1 cellular context compared by ENCODE assay signal in genomic region chr12:109573029-109573913, GRCh38.
TF ChIP-seq lines count a peak whose summit lies in the region.

Gene MMAB (minus strand): TSS chr12:109573504. CDS start chr12:109573480, 24 bp downstream.
Gene MVK (plus strand): TSS chr12:109573794. CDS start chr12:109574823, 1,029 bp downstream.

TF ChIP-seq in GM12878, 131 proteins besides CTCF, POLR2A, EP300 and RAD21 (continued from another document and continues in another):
- TF ChIP-seq E2F4 (IDR thresholded peaks at IDR 0.05; ENCODE audit: low read depth, low read length) (peak; percentile 80), CHD1 (IDR thresholded peaks at IDR 0.05; ENCODE audit: low read depth, low read length) (no peak), POLR2AphosphoS2 (IDR thresholded peaks at IDR 0.05; ENCODE audit: low read depth, low read length) (peak; percentile 52), SP1 (IDR thresholded peaks at IDR 0.05; ENCODE audit: low read depth, low read length) (peak; percentile 95), CBX3 (IDR thresholded peaks at IDR 0.05; ENCODE audit: borderline replicate concordance, low read depth) (no peak), RFX5 (IDR thresholded peaks at IDR 0.05; ENCODE audit: low read depth, low read length) (peak; percentile 52), TCF7 (IDR thresholded peaks at IDR 0.05; ENCODE audit: borderline replicate concordance) (no peak), GABPA (IDR thresholded peaks at IDR 0.05; ENCODE audit: low read depth) (no peak), YBX1 (IDR thresholded peaks at IDR 0.05) (no peak), EZH2 (IDR thresholded peaks at IDR 0.05; ENCODE audit: borderline replicate concordance, control insufficient read depth, low read depth, low read length) (no peak), BRCA1 (IDR thresholded peaks at IDR 0.05; ENCODE audit: low read depth, low read length) (no peak), FOXM1 (IDR thresholded peaks at IDR 0.05; ENCODE audit: low read depth, low read length) (no peak), SMC3 (IDR thresholded peaks at IDR 0.05; ENCODE audit: borderline replicate concordance, low read length) (no peak), RAD51 (IDR thresholded peaks at IDR 0.05) (peak; percentile 88), HDAC6 (IDR thresholded peaks at IDR 0.05; ENCODE audit: unreplicated experiment) (no peak), IKZF1 (conservative IDR thresholded peaks at IDR 0.05) (peak; percentile 84), EED (IDR thresholded peaks at IDR 0.05; ENCODE audit: low read depth) (no peak), NR2C1 (IDR thresholded peaks at IDR 0.05) (peak; percentile 67), SUZ12 (IDR thresholded peaks at IDR 0.05; ENCODE audit: unreplicated experiment) (no peak), MYC (IDR thresholded peaks at IDR 0.05; ENCODE audit: insufficient read depth, insufficient read length, insufficient replicate concordance, low read length, severe bottlenecking) (no peak), BMI1 (IDR thresholded peaks at IDR 0.05; ENCODE audit: borderline replicate concordance) (peak; percentile 98), SMAD5 (IDR thresholded peaks at IDR 0.05; ENCODE audit: low read depth) (peak; percentile 37; the same call in 1 of the 2 replicates), ZNF217 (IDR thresholded peaks at IDR 0.05) (peak; percentile 66; the same call in 1 of the 2 replicates), CBFB (IDR thresholded peaks at IDR 0.05; ENCODE audit: low read depth) (peak; percentile 63), NFXL1 (IDR thresholded peaks at IDR 0.05; ENCODE audit: borderline replicate concordance) (no peak), HDGF (IDR thresholded peaks at IDR 0.05) (no peak; the same call in none of the 2 replicates), PML (IDR thresholded peaks at IDR 0.05; ENCODE audit: low read length) (no peak), MXI1 (IDR thresholded peaks at IDR 0.05; ENCODE audit: low read depth, low read length) (peak; percentile 94), ESRRA (IDR thresholded peaks at IDR 0.05; ENCODE audit: low read length) (peak; percentile 81; the same call in 1 of the 2 replicates), ZBTB11 (CRISPR knock-in tag; IDR thresholded peaks at IDR 0.05) (no peak), ASH2L (IDR thresholded peaks at IDR 0.05; ENCODE audit: borderline replicate concordance, low read depth) (no peak), SIX5 (IDR thresholded peaks at IDR 0.05; ENCODE audit: low read depth, low read length, severe bottlenecking) (no peak), CREM (IDR thresholded peaks at IDR 0.05; ENCODE audit: low read depth) (peak; percentile 100), LARP7 (IDR thresholded peaks at IDR 0.05) (peak; percentile 98), JUND (IDR thresholded peaks at IDR 0.05; ENCODE audit: low read depth, low read length) (peak; percentile 10; the same call in 1 of the 2 replicates), HDAC2 (IDR thresholded peaks at IDR 0.05) (no peak), KAT2A (conservative IDR thresholded peaks at IDR 0.05; ENCODE audit: control insufficient read depth, low read depth, low read length) (no peak), BHLHE40 (IDR thresholded peaks at IDR 0.05; ENCODE audit: borderline replicate concordance in 1 of 2, low read depth in 2 of 2, low read length in 1 of 2) (peak; percentile 79 to 84; a peak in 3 of 4 replicates), TCF12 (IDR thresholded peaks at IDR 0.05; ENCODE audit: low read depth, low read length) (peak; percentile 55; the same call in 1 of the 2 replicates), CHD4 (IDR thresholded peaks at IDR 0.05) (no peak), RELA (IDR thresholded peaks at IDR 0.05; ENCODE audit: borderline replicate concordance, partially characterized antibody) (peak; percentile 78), JUNB (IDR thresholded peaks at IDR 0.05) (no peak), NKRF (conservative IDR thresholded peaks at IDR 0.05) (peak; percentile 96), YY1 (IDR thresholded peaks at IDR 0.05; ENCODE audit: low read depth, low read length) (peak; percentile 76), IRF4 (IDR thresholded peaks at IDR 0.05; ENCODE audit: low read depth, low read length) (no peak), ZNF622 (IDR thresholded peaks at IDR 0.05) (no peak), BACH1 (IDR thresholded peaks at IDR 0.05; ENCODE audit: borderline replicate concordance) (peak; percentile 72; the same call in 1 of the 2 replicates), RB1 (IDR thresholded peaks at IDR 0.05; ENCODE audit: borderline replicate concordance) (peak; percentile 94; the same call in 1 of the 2 replicates), STAT1 (conservative IDR thresholded peaks at IDR 0.05) (peak; percentile 76; the same call in 1 of the 2 replicates)
- TF ChIP-seq, protein P1, sequence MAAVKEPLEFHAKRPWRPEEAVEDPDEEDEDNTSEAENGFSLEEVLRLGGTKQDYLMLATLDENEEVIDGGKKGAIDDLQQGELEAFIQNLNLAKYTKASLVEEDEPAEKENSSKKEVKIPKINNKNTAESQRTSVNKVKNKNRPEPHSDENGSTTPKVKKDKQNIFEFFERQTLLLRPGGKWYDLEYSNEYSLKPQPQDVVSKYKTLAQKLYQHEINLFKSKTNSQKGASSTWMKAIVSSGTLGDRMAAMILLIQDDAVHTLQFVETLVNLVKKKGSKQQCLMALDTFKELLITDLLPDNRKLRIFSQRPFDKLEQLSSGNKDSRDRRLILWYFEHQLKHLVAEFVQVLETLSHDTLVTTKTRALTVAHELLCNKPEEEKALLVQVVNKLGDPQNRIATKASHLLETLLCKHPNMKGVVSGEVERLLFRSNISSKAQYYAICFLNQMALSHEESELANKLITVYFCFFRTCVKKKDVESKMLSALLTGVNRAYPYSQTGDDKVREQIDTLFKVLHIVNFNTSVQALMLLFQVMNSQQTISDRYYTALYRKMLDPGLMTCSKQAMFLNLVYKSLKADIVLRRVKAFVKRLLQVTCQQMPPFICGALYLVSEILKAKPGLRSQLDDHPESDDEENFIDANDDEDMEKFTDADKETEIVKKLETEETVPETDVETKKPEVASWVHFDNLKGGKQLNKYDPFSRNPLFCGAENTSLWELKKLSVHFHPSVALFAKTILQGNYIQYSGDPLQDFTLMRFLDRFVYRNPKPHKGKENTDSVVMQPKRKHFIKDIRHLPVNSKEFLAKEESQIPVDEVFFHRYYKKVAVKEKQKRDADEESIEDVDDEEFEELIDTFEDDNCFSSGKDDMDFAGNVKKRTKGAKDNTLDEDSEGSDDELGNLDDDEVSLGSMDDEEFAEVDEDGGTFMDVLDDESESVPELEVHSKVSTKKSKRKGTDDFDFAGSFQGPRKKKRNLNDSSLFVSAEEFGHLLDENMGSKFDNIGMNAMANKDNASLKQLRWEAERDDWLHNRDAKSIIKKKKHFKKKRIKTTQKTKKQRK (IDR thresholded peaks at IDR 0.05; ENCODE audit: low read depth, low read length): peak; percentile 82
- TF ChIP-seq, protein P2, sequence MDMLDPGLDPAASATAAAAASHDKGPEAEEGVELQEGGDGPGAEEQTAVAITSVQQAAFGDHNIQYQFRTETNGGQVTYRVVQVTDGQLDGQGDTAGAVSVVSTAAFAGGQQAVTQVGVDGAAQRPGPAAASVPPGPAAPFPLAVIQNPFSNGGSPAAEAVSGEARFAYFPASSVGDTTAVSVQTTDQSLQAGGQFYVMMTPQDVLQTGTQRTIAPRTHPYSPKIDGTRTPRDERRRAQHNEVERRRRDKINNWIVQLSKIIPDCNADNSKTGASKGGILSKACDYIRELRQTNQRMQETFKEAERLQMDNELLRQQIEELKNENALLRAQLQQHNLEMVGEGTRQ (IDR thresholded peaks at IDR 0.05; ENCODE audit: borderline replicate concordance, low read depth, low read length): peak; percentile 85
- TF ChIP-seq, protein P3, sequence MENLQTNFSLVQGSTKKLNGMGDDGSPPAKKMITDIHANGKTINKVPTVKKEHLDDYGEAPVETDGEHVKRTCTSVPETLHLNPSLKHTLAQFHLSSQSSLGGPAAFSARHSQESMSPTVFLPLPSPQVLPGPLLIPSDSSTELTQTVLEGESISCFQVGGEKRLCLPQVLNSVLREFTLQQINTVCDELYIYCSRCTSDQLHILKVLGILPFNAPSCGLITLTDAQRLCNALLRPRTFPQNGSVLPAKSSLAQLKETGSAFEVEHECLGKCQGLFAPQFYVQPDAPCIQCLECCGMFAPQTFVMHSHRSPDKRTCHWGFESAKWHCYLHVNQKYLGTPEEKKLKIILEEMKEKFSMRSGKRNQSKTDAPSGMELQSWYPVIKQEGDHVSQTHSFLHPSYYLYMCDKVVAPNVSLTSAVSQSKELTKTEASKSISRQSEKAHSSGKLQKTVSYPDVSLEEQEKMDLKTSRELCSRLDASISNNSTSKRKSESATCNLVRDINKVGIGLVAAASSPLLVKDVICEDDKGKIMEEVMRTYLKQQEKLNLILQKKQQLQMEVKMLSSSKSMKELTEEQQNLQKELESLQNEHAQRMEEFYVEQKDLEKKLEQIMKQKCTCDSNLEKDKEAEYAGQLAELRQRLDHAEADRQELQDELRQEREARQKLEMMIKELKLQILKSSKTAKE (IDR thresholded peaks at IDR 0.05; ENCODE audit: low read depth, poor library complexity, severe bottlenecking): no peak
- TF ChIP-seq, protein P4, sequence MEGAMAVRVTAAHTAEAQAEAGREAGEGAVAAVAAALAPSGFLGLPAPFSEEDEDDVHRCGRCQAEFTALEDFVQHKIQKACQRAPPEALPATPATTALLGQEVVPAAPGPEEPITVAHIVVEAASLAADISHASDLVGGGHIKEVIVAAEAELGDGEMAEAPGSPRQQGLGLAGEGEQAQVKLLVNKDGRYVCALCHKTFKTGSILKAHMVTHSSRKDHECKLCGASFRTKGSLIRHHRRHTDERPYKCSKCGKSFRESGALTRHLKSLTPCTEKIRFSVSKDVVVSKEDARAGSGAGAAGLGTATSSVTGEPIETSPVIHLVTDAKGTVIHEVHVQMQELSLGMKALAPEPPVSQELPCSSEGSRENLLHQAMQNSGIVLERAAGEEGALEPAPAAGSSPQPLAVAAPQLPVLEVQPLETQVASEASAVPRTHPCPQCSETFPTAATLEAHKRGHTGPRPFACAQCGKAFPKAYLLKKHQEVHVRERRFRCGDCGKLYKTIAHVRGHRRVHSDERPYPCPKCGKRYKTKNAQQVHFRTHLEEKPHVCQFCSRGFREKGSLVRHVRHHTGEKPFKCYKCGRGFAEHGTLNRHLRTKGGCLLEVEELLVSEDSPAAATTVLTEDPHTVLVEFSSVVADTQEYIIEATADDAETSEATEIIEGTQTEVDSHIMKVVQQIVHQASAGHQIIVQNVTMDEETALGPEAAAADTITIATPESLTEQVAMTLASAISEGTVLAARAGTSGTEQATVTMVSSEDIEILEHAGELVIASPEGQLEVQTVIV (IDR thresholded peaks at IDR 0.05; ENCODE audit: borderline replicate concordance, partially characterized antibody): peak; percentile 93
- TF ChIP-seq, protein P5, sequence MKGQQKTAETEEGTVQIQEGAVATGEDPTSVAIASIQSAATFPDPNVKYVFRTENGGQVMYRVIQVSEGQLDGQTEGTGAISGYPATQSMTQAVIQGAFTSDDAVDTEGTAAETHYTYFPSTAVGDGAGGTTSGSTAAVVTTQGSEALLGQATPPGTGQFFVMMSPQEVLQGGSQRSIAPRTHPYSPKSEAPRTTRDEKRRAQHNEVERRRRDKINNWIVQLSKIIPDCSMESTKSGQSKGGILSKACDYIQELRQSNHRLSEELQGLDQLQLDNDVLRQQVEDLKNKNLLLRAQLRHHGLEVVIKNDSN (IDR thresholded peaks at IDR 0.05; ENCODE audit: borderline replicate concordance, extremely low read length, insufficient read depth, low read depth, low read length): peak; percentile 95
